1 cellular context compared by ENCODE assay signal in genomic region chr7:1438208-1438607, GRCh38.
TF ChIP-seq lines count a peak whose summit lies in the region.

No MANE protein-coding gene starts in this region.

TF ChIP-seq in H1, 55 proteins besides CTCF, POLR2A, EP300 and RAD21:
- TF ChIP-seq SIN3A (conservative IDR thresholded peaks at IDR 0.05 in 1 of 2, IDR thresholded peaks at IDR 0.05 in 1 of 2; ENCODE audit: low read depth in 1 of 2, low read length in 2 of 2) (no peak), BCL11A (IDR thresholded peaks at IDR 0.05; ENCODE audit: low read depth in 2 of 2, low read length in 2 of 2) (no peak), RBBP5 (IDR thresholded peaks at IDR 0.05; ENCODE audit: borderline replicate concordance, low read depth, low read length) (no peak), ATF3 (IDR thresholded peaks at IDR 0.05; ENCODE audit: insufficient read depth, low read depth, low read length) (no peak), RXRA (IDR thresholded peaks at IDR 0.05; ENCODE audit: insufficient read depth, low read depth, low read length) (no peak), CEBPB (IDR thresholded peaks at IDR 0.05; ENCODE audit: low read depth, low read length) (no peak), SAP30 (IDR thresholded peaks at IDR 0.05; ENCODE audit: insufficient read depth, insufficient replicate concordance, low read length) (no peak), NRF1 (IDR thresholded peaks at IDR 0.05; ENCODE audit: low read depth, low read length) (no peak), SP1 (IDR thresholded peaks at IDR 0.05; ENCODE audit: low read depth, low read length) (no peak), CBX5 (IDR thresholded peaks at IDR 0.05; ENCODE audit: low read depth, low read length) (no peak), SUZ12 (IDR thresholded peaks at IDR 0.05; ENCODE audit: low read length) (no peak), CHD1 (IDR thresholded peaks at IDR 0.05; ENCODE audit: low read depth, low read length) (no peak), YY1 (IDR thresholded peaks at IDR 0.05; ENCODE audit: low read depth, low read length) (no peak), JUN (IDR thresholded peaks at IDR 0.05; ENCODE audit: low read depth, low read length) (no peak), PHF8 (conservative IDR thresholded peaks at IDR 0.05; ENCODE audit: low read depth, low read length) (no peak), TBP (IDR thresholded peaks at IDR 0.05; ENCODE audit: low read depth, low read length) (no peak), RFX5 (IDR thresholded peaks at IDR 0.05; ENCODE audit: borderline replicate concordance, low read depth, low read length) (no peak), KDM1A (IDR thresholded peaks at IDR 0.05; ENCODE audit: borderline replicate concordance, low read length) (no peak), E2F6 (IDR thresholded peaks at IDR 0.05) (no peak)
- TF ChIP-seq, protein P1, sequence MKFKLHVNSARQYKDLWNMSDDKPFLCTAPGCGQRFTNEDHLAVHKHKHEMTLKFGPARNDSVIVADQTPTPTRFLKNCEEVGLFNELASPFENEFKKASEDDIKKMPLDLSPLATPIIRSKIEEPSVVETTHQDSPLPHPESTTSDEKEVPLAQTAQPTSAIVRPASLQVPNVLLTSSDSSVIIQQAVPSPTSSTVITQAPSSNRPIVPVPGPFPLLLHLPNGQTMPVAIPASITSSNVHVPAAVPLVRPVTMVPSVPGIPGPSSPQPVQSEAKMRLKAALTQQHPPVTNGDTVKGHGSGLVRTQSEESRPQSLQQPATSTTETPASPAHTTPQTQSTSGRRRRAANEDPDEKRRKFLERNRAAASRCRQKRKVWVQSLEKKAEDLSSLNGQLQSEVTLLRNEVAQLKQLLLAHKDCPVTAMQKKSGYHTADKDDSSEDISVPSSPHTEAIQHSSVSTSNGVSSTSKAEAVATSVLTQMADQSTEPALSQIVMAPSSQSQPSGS (IDR thresholded peaks at IDR 0.05; ENCODE audit: low read length): no peak
TF ChIP-seq in H1: peak in this region for 0.
